ENCODE assay signal across 20 cellular contexts in the genomic region with DNA sequence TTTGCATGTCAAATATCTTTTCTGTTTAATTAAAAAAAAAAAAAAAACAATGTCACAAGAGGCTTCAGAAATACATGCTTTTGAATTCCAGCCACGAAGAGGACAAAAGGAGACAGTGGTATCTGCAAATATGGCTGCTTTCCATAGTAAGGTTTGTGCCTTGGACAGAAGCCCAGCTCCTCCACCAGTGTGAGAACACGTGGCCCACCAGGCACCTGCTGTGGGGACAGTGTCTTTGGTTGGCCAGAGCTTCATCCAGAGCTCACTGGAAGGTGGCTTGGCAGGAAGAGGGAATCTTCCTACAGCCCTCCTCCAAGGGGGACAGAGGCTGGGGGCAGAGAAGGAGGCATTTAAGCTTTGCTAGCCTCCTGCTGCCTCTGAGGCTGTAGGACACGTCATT.
DNase-seq lines count a peak whose midpoint lies in the region; ATAC-seq and TF ChIP-seq lines count a peak whose summit lies in the region.
"Had no signal": no experiment of that assay in that cellular context is flagged by ENCODE, and none has a peak within 500 bp of the region (broad histone marks: within the 10 kb centered on the region; RNA-seq: fewer than 3 reads in every experiment).

No MANE protein-coding gene starts in this region.

- H3K36me3 ChIP-seq in KMS-11 (ENCODE audit: insufficient read depth) (no peaks in the 10 kb centered on the region), heart right ventricle (peaks cover 0 to 15% (median 0%) of the 10 kb centered on the region in 9 donors)
- H3K36me3 ChIP-seq: SJCRH30 had no signal

- peaks cover 49% of the 10 kb centered on the region for H3K4me1 Mint-ChIP-seq in stimulated activated effector memory CD8-positive, alpha-beta T cell treated with anti-CD3 and anti-CD28 coated beads, Interleukin-12 subunit alpha, Interleukin-12 subunit beta, amount 100 ng/mL, for 72 hours

- intact Hi-C loops in heart right ventricle (cut with DNase I): no loop called here

- H3K4me3 ChIP-seq in KMS-11 (IDR thresholded peaks at IDR 0.05; ENCODE audit: insufficient read depth, low read depth, low read length): no peak overlapping the region
- H3K4me3 ChIP-seq in heart right ventricle: no peak overlapping the region
- H3K4me3 ChIP-seq: SJCRH30 had no signal

- WGBS in heart right ventricle, 2 donors: 62 to 79% methylated on average over 3 of the region's 3 CpGs

- H2AFZ ChIP-seq in KMS-11 (ENCODE audit: low read depth): no peak overlapping the region

- no peak overlapping the region for H3K4me3 Mint-ChIP-seq in stimulated activated effector memory CD8-positive, alpha-beta T cell treated with anti-CD3 and anti-CD28 coated beads, Interleukin-12 subunit alpha, Interleukin-12 subunit beta, amount 100 ng/mL, for 72 hours
- H3K4me3 Mint-ChIP-seq: CD8-positive, alpha-beta T cell; HFFc6 had no signal

- peaks cover 39% of the 10 kb centered on the region for H3K4me1 ChIP-seq in KMS-11 (ENCODE audit: low read depth, poor library complexity, severe bottlenecking)
- peaks cover 0 to 4% (median 0%) of the 10 kb centered on the region in 9 donors for H3K4me1 ChIP-seq in heart right ventricle
- H3K4me1 ChIP-seq: SJCRH30 had no signal

- peaks cover 6% of the 10 kb centered on the region for H3K36me3 Mint-ChIP-seq in stimulated activated effector memory CD8-positive, alpha-beta T cell treated with anti-CD3 and anti-CD28 coated beads, Interleukin-12 subunit alpha, Interleukin-12 subunit beta, amount 100 ng/mL, for 72 hours
- H3K36me3 Mint-ChIP-seq: CD8-positive, alpha-beta T cell had no signal

- no peaks in the 10 kb centered on the region for H4K20me1 ChIP-seq in KMS-11 (ENCODE audit: insufficient read depth)

- ATAC-seq in heart right ventricle (peak in 7 of 8 donors; percentile 29 to 85 (median 62)), GM21717 (IDR thresholded peaks at IDR 0.05; ENCODE audit: unreplicated experiment) (no peak)
- ATAC-seq in stimulated activated effector memory CD8-positive, alpha-beta T cell treated with anti-CD3 and anti-CD28 coated beads, Interleukin-12 subunit alpha, Interleukin-12 subunit beta, amount 100 ng/mL, for 72 hours: no peak
- ATAC-seq in activated CD4-positive, CD25-positive, alpha-beta regulatory T cell treated with anti-CD3 and anti-CD28 coated beads, Interleukin-2, amount 50 U/mL, for 24 hours: no peak
- ATAC-seq: CD8-positive, alpha-beta T cell; HepG2 had no signal

- no peaks in the 10 kb centered on the region for H3K9me3 ChIP-seq in heart right ventricle
- H3K9me3 ChIP-seq: BE2C, SJCRH30 had no signal

- TF ChIP-seq CTCF in KMS-11 (conservative IDR thresholded peaks at IDR 0.05; ENCODE audit: low read depth, low read length) (no peak), heart right ventricle (IDR thresholded peaks at IDR 0.05) (no peak)

- H3K27me3 ChIP-seq in KMS-11 (ENCODE audit: insufficient read depth, low read depth) (no peaks in the 10 kb centered on the region), heart right ventricle (no peaks in the 10 kb centered on the region)
- H3K27me3 ChIP-seq: BE2C, SJCRH30 had no signal

- no peak overlapping the region for H3K9ac ChIP-seq in KMS-11

- H3K79me2 ChIP-seq in KMS-11 (ENCODE audit: insufficient read depth, low read depth): no peaks in the 10 kb centered on the region

- 0 out of 2 replicates have a peak overlapping the region, but pooled peaks have one; percentile 64 for H3K4me2 ChIP-seq in KMS-11

- H3K27ac ChIP-seq in KMS-11: no peak overlapping the region
- no peak overlapping the region for H3K27ac ChIP-seq in heart right ventricle
- H3K27ac ChIP-seq: 22Rv1, SJCRH30 had no signal

- peak overlapping the region; percentile 23 for H3K27ac Mint-ChIP-seq in stimulated activated effector memory CD8-positive, alpha-beta T cell treated with anti-CD3 and anti-CD28 coated beads, Interleukin-12 subunit alpha, Interleukin-12 subunit beta, amount 100 ng/mL, for 72 hours
- H3K27ac Mint-ChIP-seq: CD8-positive, alpha-beta T cell; HFFc6 had no signal

- peaks cover 2% of the 10 kb centered on the region for H3K9me3 Mint-ChIP-seq in stimulated activated effector memory CD8-positive, alpha-beta T cell treated with anti-CD3 and anti-CD28 coated beads, Interleukin-12 subunit alpha, Interleukin-12 subunit beta, amount 100 ng/mL, for 72 hours
- H3K9me3 Mint-ChIP-seq: HFFc6 had no signal

- DNase-seq in NCI-H2196 (lab: John Stamatoyannopoulos, UW; ENCODE audit: unreplicated experiment): peak; percentile 37
- DNase-seq in NCI-H2196 treated with DMSO at 0.1 percent for 48 hours (lab: John Stamatoyannopoulos, UW; ENCODE audit: unreplicated experiment): no peak
- peak; percentile 10 to 20 for DNase-seq in heart right ventricle
- no peak for DNase-seq in stimulated activated effector memory CD8-positive, alpha-beta T cell treated with anti-CD3 and anti-CD28 coated beads, Interleukin-12 subunit alpha, Interleukin-12 subunit beta, amount 100 ng/mL, for 72 hours (ENCODE audit: low spot score in 2 of 2)
- DNase-seq in mucosa of gallbladder (ENCODE audit: low spot score): no peak
- DNase-seq: BE2C; CD8-positive, alpha-beta T cell; DMS79; HFFc6; KG1; NCI-H146; NCI-H345; NCI-H526 treated with DMSO at 0.1 percent for 48 hours; RPMI8226; SJCRH30 had no signal

Comparison
In these comparisons a context has a peak if more than half of its experiments do, and no peak if none do; other contexts are left out.
1. DNase-seq: peak in NCI-H2196 (single experiment) and heart right ventricle (2 of 2); none in NCI-H2196 treated with DMSO at 0.1 percent for 48 hours (single experiment), stimulated activated effector memory CD8-positive, alpha-beta T cell treated with anti-CD3 and anti-CD28 coated beads, Interleukin-12 subunit alpha, Interleukin-12 subunit beta, amount 100 ng/mL, for 72 hours (0 of 2) and mucosa of gallbladder (single experiment).
2. ATAC-seq: peak in heart right ventricle (7 of 8); none in stimulated activated effector memory CD8-positive, alpha-beta T cell treated with anti-CD3 and anti-CD28 coated beads, Interleukin-12 subunit alpha, Interleukin-12 subunit beta, amount 100 ng/mL, for 72 hours (single experiment), GM21717 (single experiment) and activated CD4-positive, CD25-positive, alpha-beta regulatory T cell treated with anti-CD3 and anti-CD28 coated beads, Interleukin-2, amount 50 U/mL, for 24 hours (0 of 2).